8 cellular contexts compared by ENCODE assay signal in the genomic region with DNA sequence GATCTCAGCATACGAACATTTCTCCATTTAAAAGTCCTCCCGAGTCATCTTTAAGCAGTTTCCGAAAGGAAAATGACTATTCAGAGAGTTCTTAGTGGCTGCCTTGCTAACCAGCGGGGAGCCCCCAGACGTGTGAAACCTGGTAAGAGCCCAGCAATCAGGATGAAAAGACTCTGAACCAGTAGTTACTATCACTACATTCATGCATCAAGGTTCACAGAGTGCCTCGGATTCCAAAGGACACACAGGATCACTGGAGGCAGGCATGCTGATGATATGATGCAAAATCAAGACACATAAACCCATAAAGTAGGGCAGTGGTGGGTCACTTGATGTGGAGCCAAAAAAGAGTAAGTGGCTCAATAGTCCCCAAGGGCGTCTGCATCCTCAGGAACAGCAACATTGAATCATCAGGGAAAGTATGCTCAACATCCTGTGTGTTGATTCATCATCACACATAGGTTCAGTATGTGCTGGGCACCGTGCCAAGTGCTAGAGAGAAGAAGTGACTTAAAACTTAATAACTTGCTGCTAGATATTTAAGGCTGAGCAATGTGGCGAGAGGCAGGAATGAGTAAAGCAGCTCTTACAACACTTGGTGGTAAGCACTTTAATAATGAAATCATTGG. TPM values are rescaled to one million over a fixed set of nuclear protein-coding genes. Genes with fewer than 3 reads are reported as not detected.
DNase-seq lines count a peak whose midpoint lies in the region; ATAC-seq, FAIRE-seq and TF ChIP-seq lines count a peak whose summit lies in the region.

No MANE protein-coding gene starts in this region.

- ATAC-seq in aorta (ENCODE audit: low FRiP score) (peak; percentile 86), HG03108 (IDR thresholded peaks at IDR 0.05; ENCODE audit: unreplicated experiment) (no peak)

- no peaks in the 10 kb centered on the region for H3K36me3 Mint-ChIP-seq in activated T-helper 2 cell treated with anti-CD3 and anti-CD28 coated beads, Interferon-gamma antibody, Interleukin-2, Interleukin-4, amounts not matched to agents 10 μg/mL and 5 μg/mL and 100 μg/mL, durations not matched to agents 14 hours and 24 hours and 36 hours (ENCODE audit: low read depth)

- FAIRE-seq in RCC 7860 (lab: Jason Lieb, UNC) = peak; percentile 99

- no peaks in the 10 kb centered on the region for H3K9me3 ChIP-seq in aorta (ENCODE audit: control insufficient read depth, low read length)

- peaks cover 3 to 6% of the 10 kb centered on the region in 2 donors for H3K4me1 ChIP-seq in aorta (ENCODE audit: control insufficient read depth in 1 of 2, insufficient read depth in 2 of 2, low read length in 2 of 2)

- H3K4me3 Mint-ChIP-seq in activated T-helper 2 cell treated with anti-CD3 and anti-CD28 coated beads, Interferon-gamma antibody, Interleukin-2, Interleukin-4, amounts not matched to agents 10 μg/mL and 5 μg/mL and 100 μg/mL, durations not matched to agents 14 hours and 24 hours and 36 hours (ENCODE audit: low read depth) = no peak overlapping the region

- DNase-seq in activated gamma-delta T cell treated with Interleukin-2 at 50 U/mL for 16 hours (peak; percentile 46), activated gamma-delta T cell (lab: John Stamatoyannopoulos, UW) (no peak), RCC 7860 (ENCODE audit: low spot score) (peak; percentile 100), fibroblast of villous mesenchyme (ENCODE audit: low read depth) (peak; percentile 100), pons (ENCODE audit: low spot score) (peak; percentile 28), aorta (peak; percentile 97 to 98)
- DNase-seq in activated T-helper 2 cell treated with anti-CD3 and anti-CD28 coated beads, Interferon-gamma antibody, Interleukin-2, Interleukin-4, amounts not matched to agents 10 μg/mL and 5 μg/mL and 100 μg/mL, durations not matched to agents 14 hours and 24 hours and 36 hours (ENCODE audit: low spot score) = peak; percentile 13

- peak overlapping the region in 1 of 2 donors; percentile 97 for H3K27ac ChIP-seq in aorta (ENCODE audit: low read depth in 1 of 2, low read length in 2 of 2)

- no peaks in the 10 kb centered on the region for H3K27me3 ChIP-seq in aorta (ENCODE audit: control insufficient read depth in 1 of 2, insufficient read depth in 2 of 2, low read length in 1 of 2)

- no peak for TF ChIP-seq CTCF in fibroblast of villous mesenchyme (IDR thresholded peaks at IDR 0.05; ENCODE audit: insufficient read depth, low read depth, low read length)

- peak overlapping the region; percentile 41 for H3K4me3 ChIP-seq in fibroblast of villous mesenchyme (ENCODE audit: low read depth, low read length)
- H3K4me3 ChIP-seq in aorta (ENCODE audit: low read length in 2 of 2) = no peak overlapping the region

- no peaks in the 10 kb centered on the region for H3K9me3 Mint-ChIP-seq in activated T-helper 2 cell treated with anti-CD3 and anti-CD28 coated beads, Interferon-gamma antibody, Interleukin-2, Interleukin-4, amounts not matched to agents 10 μg/mL and 5 μg/mL and 100 μg/mL, durations not matched to agents 14 hours and 24 hours and 36 hours

- peaks cover 16% of the 10 kb centered on the region for H3K4me1 Mint-ChIP-seq in activated T-helper 2 cell treated with anti-CD3 and anti-CD28 coated beads, Interferon-gamma antibody, Interleukin-2, Interleukin-4, amounts not matched to agents 10 μg/mL and 5 μg/mL and 100 μg/mL, durations not matched to agents 14 hours and 24 hours and 36 hours (ENCODE audit: low read depth)

- intact Hi-C loops in activated T-helper 2 cell treated with anti-CD3 and anti-CD28 coated beads, Interferon-gamma antibody, Interleukin-2, Interleukin-4, amounts not matched to agents 10 μg/mL and 5 μg/mL and 100 μg/mL, durations not matched to agents 14 hours and 24 hours and 36 hours (cut with micrococcal nuclease) = loop anchor here (1.0 to 5.0 kb wide), 5 partner anchors 13 to 407 kb away; no protein-coding TSS in a partner anchor
- intact Hi-C loops in aorta (cut with DNase I) = loop anchor here in 1 of 2 donors (5.0 to 10.0 kb wide), 2 partner anchors 44 to 837 kb away; no protein-coding TSS in a partner anchor

- no peaks in the 10 kb centered on the region for H3K36me3 ChIP-seq in aorta (ENCODE audit: control insufficient read depth in 1 of 2, insufficient read depth in 2 of 2, low read length in 1 of 2)

- peaks cover 4% of the 10 kb centered on the region for H3K27me3 Mint-ChIP-seq in activated T-helper 2 cell treated with anti-CD3 and anti-CD28 coated beads, Interferon-gamma antibody, Interleukin-2, Interleukin-4, amounts not matched to agents 10 μg/mL and 5 μg/mL and 100 μg/mL, durations not matched to agents 14 hours and 24 hours and 36 hours (ENCODE audit: low read depth)

- WGBS in aorta, 2 donors = 11 to 29% methylated on average over 9 of the region's 9 CpGs

- H3K27ac Mint-ChIP-seq in activated T-helper 2 cell treated with anti-CD3 and anti-CD28 coated beads, Interferon-gamma antibody, Interleukin-2, Interleukin-4, amounts not matched to agents 10 μg/mL and 5 μg/mL and 100 μg/mL, durations not matched to agents 14 hours and 24 hours and 36 hours = peak overlapping the region; percentile 71

RNA-seq across cellular contexts. Expression of a gene that starts 4.4 kb away (rescaled TPM):
- 1.4 and 2.0 TPM in 2 replicates for total RNA-seq in activated T-helper 2 cell treated with anti-CD3 and anti-CD28 coated beads, Interferon-gamma antibody, Interleukin-2, Interleukin-4, amounts not matched to agents 10 μg/mL and 5 μg/mL and 100 μg/mL, durations not matched to agents 14 hours and 24 hours and 36 hours
- total RNA-seq in fibroblast of villous mesenchyme = 0.43 TPM in 1 of 2 replicates, not detected in the other
- under 1 TPM in 1 of 2 donors, not detected in 1; 0.45 TPM for total RNA-seq in aorta
- 1 to 10 TPM in 1 of 2 donors, under 1 TPM in 1; 0.23 to 5.5 TPM for polyA plus RNA-seq in aorta

RNA-seq across cellular contexts. Expression of a gene that starts 53.4 kb away (rescaled TPM):
- not detected in 2 replicates for total RNA-seq in activated T-helper 2 cell treated with anti-CD3 and anti-CD28 coated beads, Interferon-gamma antibody, Interleukin-2, Interleukin-4, amounts not matched to agents 10 μg/mL and 5 μg/mL and 100 μg/mL, durations not matched to agents 14 hours and 24 hours and 36 hours
- total RNA-seq in fibroblast of villous mesenchyme = 0.64 TPM in 1 of 2 replicates, not detected in the other
- total RNA-seq in aorta = under 1 TPM in 1 of 2 donors, not detected in 1; 0.88 TPM
- polyA plus RNA-seq in aorta = under 1 TPM in 1 of 2 donors, not detected in 1; 0.41 TPM
